In genomic region chr16:970379-970765, GRCh38 we compare ENCODE assay signal across 8 cellular contexts. TPM values are rescaled to one million over a fixed set of nuclear protein-coding genes. Genes with fewer than 3 reads are reported as not detected.
A peak's percentile ranks its signal among the peaks of the same experiment; 100 is the strongest.
DNase-seq lines count a peak whose midpoint lies in the region; ATAC-seq and TF ChIP-seq lines count a peak whose summit lies in the region.

No MANE protein-coding gene starts in this region.

- H3K4me3 ChIP-seq in BE2C (ENCODE audit: low read depth, low read length), result peak overlapping the region; percentile 63
- peak overlapping the region; percentile 87; the same call in 1 of the 2 replicates for H3K4me3 ChIP-seq in iPS DF 6.9 (ENCODE audit: low read length)

- POLR2A ChIA-PET in HEK293T (lab: Yijun Ruan, JAX), result interaction anchor here (0.7 kb wide), 1 partner anchor 10 kb away, joined by 4 read pairs; no protein-coding TSS in a partner anchor
- POLR2A ChIA-PET in activated CD8-positive, alpha-beta T cell treated with anti-CD3 and anti-CD28 coated beads for 36 hours (lab: Charles Lee), result interaction anchor here (1.5 to 3.8 kb wide), 2 partner anchors 10 to 30 kb away, joined by 3 to 30 read pairs; partner anchors contain the start of gene SOX8

- ATAC-seq in activated CD8-positive, alpha-beta T cell treated with anti-CD3 and anti-CD28 coated beads for 36 hours, result peak; percentile 34
- ATAC-seq in stimulated activated memory B cell treated with anti-CD40 and anti-IgM and Interleukin-4, amounts not matched to agents 10 μg/mL and 1 μg/mL and 100 μg/mL, for 72 hours, result no peak
- no peak for ATAC-seq in HG02970 (IDR thresholded peaks at IDR 0.05; ENCODE audit: low FRiP score, unreplicated experiment)

- no CpG with 5 or more reads among the region's 43 CpGs for WGBS in iPS DF 6.9 (ENCODE audit: insufficient coverage, insufficient read length)

- H3K27me3 ChIP-seq in BE2C, result no peaks in the 10 kb centered on the region
- peaks cover 2% of the 10 kb centered on the region; the same call in 1 of the 2 replicates for H3K27me3 ChIP-seq in iPS DF 6.9 (ENCODE audit: control insufficient read depth, insufficient read depth, low read length)

- peak overlapping the region; percentile 78 for H3K4me3 Mint-ChIP-seq in activated CD8-positive, alpha-beta T cell treated with anti-CD3 and anti-CD28 coated beads for 36 hours
- H3K4me3 Mint-ChIP-seq in stimulated activated memory B cell treated with anti-CD40 and anti-IgM and Interleukin-4, amounts not matched to agents 10 μg/mL and 1 μg/mL and 100 μg/mL, for 72 hours, result peak overlapping the region; percentile 70

- H3K9me3 ChIP-seq in BE2C, result no peaks in the 10 kb centered on the region
- H3K9me3 ChIP-seq in iPS DF 6.9 (ENCODE audit: control insufficient read depth, insufficient read depth, low read length), result no peaks in the 10 kb centered on the region

- CTCF ChIA-PET in HEK293T (lab: Yijun Ruan, JAX), result no interaction called here
- CTCF ChIA-PET in activated CD8-positive, alpha-beta T cell treated with anti-CD3 and anti-CD28 coated beads for 36 hours (lab: Charles Lee), result interaction anchor here (1.1 kb wide), 1 partner anchor 224 kb away, joined by 3 read pairs; no protein-coding TSS in a partner anchor

- intact Hi-C loops in activated CD8-positive, alpha-beta T cell treated with anti-CD3 and anti-CD28 coated beads for 36 hours (cut with micrococcal nuclease), result no loop called here

- H3K27me3 Mint-ChIP-seq in activated CD8-positive, alpha-beta T cell treated with anti-CD3 and anti-CD28 coated beads for 36 hours, result no peaks in the 10 kb centered on the region
- peaks cover 6% of the 10 kb centered on the region for H3K27me3 Mint-ChIP-seq in stimulated activated memory B cell treated with anti-CD40 and anti-IgM and Interleukin-4, amounts not matched to agents 10 μg/mL and 1 μg/mL and 100 μg/mL, for 72 hours

- TF ChIP-seq CTCF in BE2C (IDR thresholded peaks at IDR 0.05; ENCODE audit: low read depth, low read length), result no peak
- no peak for TF ChIP-seq CTCF in activated CD8-positive, alpha-beta T cell treated with anti-CD3 and anti-CD28 coated beads for 36 hours (IDR thresholded peaks at IDR 0.05)

- H3K4me1 Mint-ChIP-seq in activated CD8-positive, alpha-beta T cell treated with anti-CD3 and anti-CD28 coated beads for 36 hours (ENCODE audit: low read depth), result peaks cover 11% of the 10 kb centered on the region
- peaks cover 11% of the 10 kb centered on the region for H3K4me1 Mint-ChIP-seq in stimulated activated memory B cell treated with anti-CD40 and anti-IgM and Interleukin-4, amounts not matched to agents 10 μg/mL and 1 μg/mL and 100 μg/mL, for 72 hours

- H3K9me3 Mint-ChIP-seq in activated CD8-positive, alpha-beta T cell treated with anti-CD3 and anti-CD28 coated beads for 36 hours, result no peaks in the 10 kb centered on the region
- H3K9me3 Mint-ChIP-seq in stimulated activated memory B cell treated with anti-CD40 and anti-IgM and Interleukin-4, amounts not matched to agents 10 μg/mL and 1 μg/mL and 100 μg/mL, for 72 hours, result peaks cover 4% of the 10 kb centered on the region

- no peak overlapping the region for H3K27ac ChIP-seq in iPS DF 6.9 (ENCODE audit: low read length)

- peaks cover 3% of the 10 kb centered on the region; the same call in 1 of the 2 replicates for H3K36me3 ChIP-seq in BE2C
- no peaks in the 10 kb centered on the region; the same call in 1 of the 2 replicates for H3K36me3 ChIP-seq in iPS DF 6.9 (ENCODE audit: control insufficient read depth, insufficient read depth, low read length)

- H3K36me3 Mint-ChIP-seq in activated CD8-positive, alpha-beta T cell treated with anti-CD3 and anti-CD28 coated beads for 36 hours (ENCODE audit: low read depth), result peaks cover 15% of the 10 kb centered on the region
- H3K36me3 Mint-ChIP-seq in stimulated activated memory B cell treated with anti-CD40 and anti-IgM and Interleukin-4, amounts not matched to agents 10 μg/mL and 1 μg/mL and 100 μg/mL, for 72 hours, result peaks cover 30% of the 10 kb centered on the region

- peak overlapping the region; percentile 74 for H3K27ac Mint-ChIP-seq in activated CD8-positive, alpha-beta T cell treated with anti-CD3 and anti-CD28 coated beads for 36 hours
- peak overlapping the region; percentile 55 for H3K27ac Mint-ChIP-seq in stimulated activated memory B cell treated with anti-CD40 and anti-IgM and Interleukin-4, amounts not matched to agents 10 μg/mL and 1 μg/mL and 100 μg/mL, for 72 hours

- DNase-seq in BE2C (no peak), HEK293T (ENCODE audit: extremely low spot score) (no peak), iPS DF 6.9 (ENCODE audit: low read depth, low spot score) (no peak), NCI-H524 treated with DMSO at 0.1 percent for 48 hours (lab: John Stamatoyannopoulos, UW) (no peak), NCI-H2196 treated with DMSO at 0.1 percent for 48 hours (lab: John Stamatoyannopoulos, UW; ENCODE audit: unreplicated experiment) (no peak)
- no peak for DNase-seq in activated CD8-positive, alpha-beta T cell treated with anti-CD3 and anti-CD28 coated beads for 36 hours

- no peaks in the 10 kb centered on the region for H3K4me1 ChIP-seq in BE2C
- H3K4me1 ChIP-seq in iPS DF 6.9 (ENCODE audit: control insufficient read depth, insufficient read depth, low read length), result peaks cover 4% of the 10 kb centered on the region; the same call in 1 of the 2 replicates

TF ChIP-seq in HEK293T, 16 proteins besides CTCF, POLR2A, EP300 and RAD21:
- TF ChIP-seq TARDBP (IDR thresholded peaks at IDR 0.05) (no peak), NFRKB (IDR thresholded peaks at IDR 0.05) (no peak), ARNT (IDR thresholded peaks at IDR 0.05) (no peak), L3MBTL2 (conservative IDR thresholded peaks at IDR 0.05) (0 out of 2 replicates have a peak, but pooled peaks have one; percentile 7), HDGF (IDR thresholded peaks at IDR 0.05; ENCODE audit: borderline replicate concordance) (no peak), FOXM1 (IDR thresholded peaks at IDR 0.05; ENCODE audit: borderline replicate concordance) (no peak), SUZ12 (IDR thresholded peaks at IDR 0.05) (no peak), LEF1 (IDR thresholded peaks at IDR 0.05; ENCODE audit: borderline replicate concordance) (no peak)

RNA-seq across cellular contexts. Expression of gene LMF1, which starts 0.4 kb away (rescaled TPM):
- polyA plus RNA-seq in BE2C (2012; ENCODE audit: insufficient read depth, insufficient read length, low read depth), result 4.3 TPM
- total RNA-seq in activated CD8-positive, alpha-beta T cell treated with anti-CD3 and anti-CD28 coated beads for 36 hours, result 1 to 10 TPM; 8.7 to 9.7 TPM

RNA-seq across cellular contexts. Expression of gene SOX8, which starts 11.2 kb away (rescaled TPM):
- polyA plus RNA-seq in BE2C (2012; ENCODE audit: insufficient read depth, insufficient read length, low read depth), result not detected
- total RNA-seq in activated CD8-positive, alpha-beta T cell treated with anti-CD3 and anti-CD28 coated beads for 36 hours, result 1 to 10 TPM; 1.6 to 2.1 TPM
